In genomic region chr2:27494944-27495554, GRCh38 we compare ENCODE assay signal across 8 cellular contexts. TPM values are rescaled to one million over a fixed set of nuclear protein-coding genes. Genes with fewer than 3 reads are reported as not detected.
A peak's percentile ranks its signal among the peaks of the same experiment; 100 is the strongest.
DNase-seq lines count a peak whose midpoint lies in the region; ATAC-seq and TF ChIP-seq lines count a peak whose summit lies in the region.

Gene FNDC4 (minus strand): TSS chr2:27495200. CDS start chr2:27494679, 521 bp downstream.

- no peaks in the 10 kb centered on the region for H3F3A ChIP-seq in neural cell (ENCODE audit: insufficient read depth, low read length, poor library complexity, severe bottlenecking)

- intact Hi-C loops in activated CD4-positive, alpha-beta T cell treated with anti-CD3 and anti-CD28 coated beads, Interleukin-2, amount 10 ng/mL, durations not matched to agents 24 days and 14 days (cut with micrococcal nuclease) = loop anchor here (10.0 kb wide), 1 partner anchor 170 kb away; the partner anchor contains the start of genes SLC4A1AP and SUPT7L
- intact Hi-C loops in activated T-helper 1 cell treated with anti-CD3 and anti-CD28 coated beads, Interleukin-12 subunit alpha, Interleukin-12 subunit beta, Interleukin-2, Interleukin-4 antibody, amounts not matched to agents 30 ng/mL and 10 ng/mL and 1 ng/mL, durations not matched to agents 14 hours and 24 hours and 36 hours (cut with micrococcal nuclease) = no loop called here

- H4K20me1 ChIP-seq in neural cell (ENCODE audit: insufficient read depth) = no peaks in the 10 kb centered on the region

- H3K9ac ChIP-seq in neural cell (ENCODE audit: low read length) = peak within 1 kb of the TSS; percentile 75

- H3K4me2 ChIP-seq in neural cell (ENCODE audit: low read length) = peak within 1 kb of the TSS; percentile 67

- H2AFZ ChIP-seq in neural cell (ENCODE audit: low read depth, low read length) = peak within 1 kb of the TSS; percentile 85

- no peaks in the 10 kb centered on the region for H3K9me2 ChIP-seq in neural cell (ENCODE audit: insufficient read depth, low read length)

- no peak within 1 kb of the TSS for H3K27ac Mint-ChIP-seq in activated CD4-positive, alpha-beta T cell treated with anti-CD3 and anti-CD28 coated beads, Interleukin-2, amount 10 ng/mL, durations not matched to agents 24 days and 14 days
- no peak within 1 kb of the TSS for H3K27ac Mint-ChIP-seq in activated T-helper 1 cell treated with anti-CD3 and anti-CD28 coated beads, Interleukin-12 subunit alpha, Interleukin-12 subunit beta, Interleukin-2, Interleukin-4 antibody, amounts not matched to agents 30 ng/mL and 10 ng/mL and 1 ng/mL, durations not matched to agents 14 hours and 24 hours and 36 hours

- peaks cover 12% of the 10 kb centered on the region for H3K4me1 Mint-ChIP-seq in activated CD4-positive, alpha-beta T cell treated with anti-CD3 and anti-CD28 coated beads, Interleukin-2, amount 10 ng/mL, durations not matched to agents 24 days and 14 days
- peaks cover 19% of the 10 kb centered on the region for H3K4me1 Mint-ChIP-seq in activated T-helper 1 cell treated with anti-CD3 and anti-CD28 coated beads, Interleukin-12 subunit alpha, Interleukin-12 subunit beta, Interleukin-2, Interleukin-4 antibody, amounts not matched to agents 30 ng/mL and 10 ng/mL and 1 ng/mL, durations not matched to agents 14 hours and 24 hours and 36 hours (ENCODE audit: low read depth)

- TF ChIP-seq EP300 in neural cell (conservative IDR thresholded peaks at IDR 0.05; ENCODE audit: poor library complexity, severe bottlenecking) = peak; percentile 21

- peaks cover 7% of the 10 kb centered on the region for H3K27me3 ChIP-seq in neural cell (ENCODE audit: insufficient read depth, low read depth, low read length)

- peak; percentile 79 for DNase-seq in activated CD4-positive, alpha-beta T cell treated with anti-CD3 and anti-CD28 coated beads, Interleukin-2, amount 10 ng/mL, durations not matched to agents 24 days and 14 days
- DNase-seq in activated CD4-positive, alpha-beta T cell treated with anti-CD3 and anti-CD28 coated beads for 1 hour = no peak
- peak; percentile 15 for DNase-seq in activated T-helper 1 cell treated with anti-CD3 and anti-CD28 coated beads, Interleukin-12 subunit alpha, Interleukin-12 subunit beta, Interleukin-2, Interleukin-4 antibody, amounts not matched to agents 30 ng/mL and 10 ng/mL and 1 ng/mL, durations not matched to agents 14 hours and 24 hours and 36 hours (ENCODE audit: low spot score)
- DNase-seq in fibroblast of villous mesenchyme (ENCODE audit: low read depth) (no peak), AML-193 (lab: John Stamatoyannopoulos, UW) (no peak)

- H3K27me3 Mint-ChIP-seq in activated CD4-positive, alpha-beta T cell treated with anti-CD3 and anti-CD28 coated beads, Interleukin-2, amount 10 ng/mL, durations not matched to agents 24 days and 14 days = peaks cover 56% of the 10 kb centered on the region
- H3K27me3 Mint-ChIP-seq in activated T-helper 1 cell treated with anti-CD3 and anti-CD28 coated beads, Interleukin-12 subunit alpha, Interleukin-12 subunit beta, Interleukin-2, Interleukin-4 antibody, amounts not matched to agents 30 ng/mL and 10 ng/mL and 1 ng/mL, durations not matched to agents 14 hours and 24 hours and 36 hours (ENCODE audit: insufficient read depth) = peaks cover 44% of the 10 kb centered on the region

- H3K36me3 Mint-ChIP-seq in activated CD4-positive, alpha-beta T cell treated with anti-CD3 and anti-CD28 coated beads, Interleukin-2, amount 10 ng/mL, durations not matched to agents 24 days and 14 days (ENCODE audit: low read depth) = no peaks in the 10 kb centered on the region
- no peaks in the 10 kb centered on the region for H3K36me3 Mint-ChIP-seq in activated T-helper 1 cell treated with anti-CD3 and anti-CD28 coated beads, Interleukin-12 subunit alpha, Interleukin-12 subunit beta, Interleukin-2, Interleukin-4 antibody, amounts not matched to agents 30 ng/mL and 10 ng/mL and 1 ng/mL, durations not matched to agents 14 hours and 24 hours and 36 hours (ENCODE audit: low read depth)

- no peaks in the 10 kb centered on the region for H3K79me2 ChIP-seq in neural cell (replicated peaks; ENCODE audit: insufficient read depth, low read length)

- ATAC-seq in HG03460 (IDR thresholded peaks at IDR 0.05; ENCODE audit: unreplicated experiment) = no peak
- no peak for ATAC-seq in HG03439 (IDR thresholded peaks at IDR 0.05; ENCODE audit: unreplicated experiment)

- no peaks in the 10 kb centered on the region for H3K9me3 ChIP-seq in neural cell (ENCODE audit: low read length)

- no peaks in the 10 kb centered on the region for H3K36me3 ChIP-seq in neural cell (ENCODE audit: insufficient read depth, low read length)

- peak within 1 kb of the TSS; percentile 81 for H3K4me3 Mint-ChIP-seq in activated CD4-positive, alpha-beta T cell treated with anti-CD3 and anti-CD28 coated beads, Interleukin-2, amount 10 ng/mL, durations not matched to agents 24 days and 14 days
- peak within 1 kb of the TSS; percentile 70 for H3K4me3 Mint-ChIP-seq in activated T-helper 1 cell treated with anti-CD3 and anti-CD28 coated beads, Interleukin-12 subunit alpha, Interleukin-12 subunit beta, Interleukin-2, Interleukin-4 antibody, amounts not matched to agents 30 ng/mL and 10 ng/mL and 1 ng/mL, durations not matched to agents 14 hours and 24 hours and 36 hours

- H3K9me3 Mint-ChIP-seq in activated CD4-positive, alpha-beta T cell treated with anti-CD3 and anti-CD28 coated beads, Interleukin-2, amount 10 ng/mL, durations not matched to agents 24 days and 14 days = no peaks in the 10 kb centered on the region
- no peaks in the 10 kb centered on the region for H3K9me3 Mint-ChIP-seq in activated T-helper 1 cell treated with anti-CD3 and anti-CD28 coated beads, Interleukin-12 subunit alpha, Interleukin-12 subunit beta, Interleukin-2, Interleukin-4 antibody, amounts not matched to agents 30 ng/mL and 10 ng/mL and 1 ng/mL, durations not matched to agents 14 hours and 24 hours and 36 hours

- H3K4me3 ChIP-seq in fibroblast of villous mesenchyme (ENCODE audit: low read depth, low read length) (peak within 1 kb of the TSS; percentile 58), neural cell (ENCODE audit: low read length) (peak within 1 kb of the TSS; percentile 80)

- TF ChIP-seq RAD21 in neural cell (conservative IDR thresholded peaks at IDR 0.05) = peak; percentile 34

- TF ChIP-seq CTCF in fibroblast of villous mesenchyme (IDR thresholded peaks at IDR 0.05; ENCODE audit: insufficient read depth, low read depth, low read length) (no peak), neural cell (IDR thresholded peaks at IDR 0.05; ENCODE audit: poor library complexity, severe bottlenecking) (no peak)

- no peak within 1 kb of the TSS for H3K27ac ChIP-seq in neural cell (ENCODE audit: low read length)

TF ChIP-seq in neural cell, 6 proteins besides CTCF, POLR2A, EP300 and RAD21:
- TF ChIP-seq POLR2AphosphoS5 (IDR thresholded peaks at IDR 0.05) (peak; percentile 22), REST (IDR thresholded peaks at IDR 0.05; ENCODE audit: borderline replicate concordance) (peak; percentile 49), MXI1 (conservative IDR thresholded peaks at IDR 0.05; ENCODE audit: poor library complexity, severe bottlenecking) (peak; percentile 56), TAF1 (IDR thresholded peaks at IDR 0.05; ENCODE audit: low read depth) (no peak), SMC3 (conservative IDR thresholded peaks at IDR 0.05; ENCODE audit: poor library complexity) (peak; percentile 32), EZH2 (IDR thresholded peaks at IDR 0.05; ENCODE audit: borderline replicate concordance, insufficient read depth, low read length, poor library complexity, severe bottlenecking) (no peak)
TF ChIP-seq in neural cell: peak in this region for 4.

RNA-seq across cellular contexts. Expression of gene FNDC4, which starts in this region (rescaled TPM):
- total RNA-seq in activated CD4-positive, alpha-beta T cell treated with anti-CD3 and anti-CD28 coated beads, Interleukin-2, amount 10 ng/mL, durations not matched to agents 24 days and 14 days = not detected in 2 replicates
- 0.10 TPM in 1 of 2 replicates, not detected in the other for total RNA-seq in activated T-helper 1 cell treated with anti-CD3 and anti-CD28 coated beads, Interleukin-12 subunit alpha, Interleukin-12 subunit beta, Interleukin-2, Interleukin-4 antibody, amounts not matched to agents 30 ng/mL and 10 ng/mL and 1 ng/mL, durations not matched to agents 14 hours and 24 hours and 36 hours
- total RNA-seq in fibroblast of villous mesenchyme = 8.6 and 11.6 TPM in 2 replicates
- polyA plus RNA-seq in neural cell = 68.2 and 101 TPM in 2 replicates
- polyA minus RNA-seq in neural cell = 36.3 and 45.8 TPM in 2 replicates

Comparison
In these comparisons a context has a peak if more than half of its experiments do, and no peak if none do; other contexts are left out.
1. Peak in DNase-seq in activated CD4-positive, alpha-beta T cell treated with anti-CD3 and anti-CD28 coated beads, Interleukin-2, amount 10 ng/mL, durations not matched to agents 24 days and 14 days; RNA of the gene not detected or under 1 TPM.
2. Peak in DNase-seq in activated T-helper 1 cell treated with anti-CD3 and anti-CD28 coated beads, Interleukin-12 subunit alpha, Interleukin-12 subunit beta, Interleukin-2, Interleukin-4 antibody, amounts not matched to agents 30 ng/mL and 10 ng/mL and 1 ng/mL, durations not matched to agents 14 hours and 24 hours and 36 hours; RNA of the gene not detected or under 1 TPM.